ENCODE assay signal across 8 cellular contexts in genomic region chr14:33951183-33951840, GRCh38. TPM values are rescaled to one million over a fixed set of nuclear protein-coding genes. Genes with fewer than 3 reads are reported as not detected.
A peak's percentile ranks its signal among the peaks of the same experiment; 100 is the strongest.
DNase-seq lines count a peak whose midpoint lies in the region; ATAC-seq and TF ChIP-seq lines count a peak whose summit lies in the region.

No MANE protein-coding gene starts in this region.

- peaks cover 0 to 41% (median 13%) of the 10 kb centered on the region in 12 donors for H3K4me1 ChIP-seq in heart left ventricle
- H3K4me1 ChIP-seq in right lobe of liver = peaks cover 0 to 15% (median 4%) of the 10 kb centered on the region in 4 donors
- peaks cover 10 to 18% (median 16%) of the 10 kb centered on the region in 4 donors for H3K4me1 ChIP-seq in upper lobe of left lung

- DNase-seq in heart left ventricle (no peak), Right ventricle myocardium inferior (ENCODE audit: missing footprints) (no peak), right lobe of liver (no peak), upper lobe of left lung (no peak)
- no peak for DNase-seq in activated naive CD8-positive, alpha-beta T cell treated with anti-CD3 and anti-CD28 coated beads, Interleukin-2, amount 50 U/mL, for 24 hours
- DNase-seq in activated naive CD4-positive, alpha-beta T cell (lab: John Stamatoyannopoulos, UW) = no peak

- TF ChIP-seq EP300 in upper lobe of left lung (IDR thresholded peaks at IDR 0.05) = no peak

- ATAC-seq in heart left ventricle (no peak), Right ventricle myocardium inferior (no peak), right lobe of liver (no peak), upper lobe of left lung (ENCODE audit: low FRiP score in 2 of 2) (no peak), GM19395 (IDR thresholded peaks at IDR 0.05; ENCODE audit: unreplicated experiment) (no peak), GM19452 (IDR thresholded peaks at IDR 0.05; ENCODE audit: unreplicated experiment) (no peak)
- no peak for ATAC-seq in activated naive CD8-positive, alpha-beta T cell treated with anti-CD3 and anti-CD28 coated beads, Interleukin-2, amount 50 U/mL, for 24 hours

- H3K9me3 ChIP-seq in heart left ventricle (no peaks in the 10 kb centered on the region), right lobe of liver (no peaks in the 10 kb centered on the region), upper lobe of left lung (no peaks in the 10 kb centered on the region)

- H3K36me3 ChIP-seq in heart left ventricle = no peaks in the 10 kb centered on the region
- no peaks in the 10 kb centered on the region for H3K36me3 ChIP-seq in right lobe of liver
- no peaks in the 10 kb centered on the region for H3K36me3 ChIP-seq in upper lobe of left lung

- H3K4me3 ChIP-seq in heart left ventricle = peak overlapping the region in 10 of 12 donors; percentile 49 to 87 (median 73)
- peak overlapping the region in 2 of 3 donors; percentile 47 to 57 for H3K4me3 ChIP-seq in right lobe of liver
- peak overlapping the region in 3 of 4 donors; percentile 47 to 73 (median 71) for H3K4me3 ChIP-seq in upper lobe of left lung

- H3K27ac ChIP-seq in heart left ventricle (peak overlapping the region in 11 of 12 donors; percentile 26 to 91 (median 69)), right lobe of liver (no peak overlapping the region), upper lobe of left lung (no peak overlapping the region)

- H3K27ac Mint-ChIP-seq in activated naive CD8-positive, alpha-beta T cell treated with anti-CD3 and anti-CD28 coated beads, Interleukin-2, amount 50 U/mL, for 24 hours = no peak overlapping the region

- no peaks in the 10 kb centered on the region for H3K36me3 Mint-ChIP-seq in activated naive CD8-positive, alpha-beta T cell treated with anti-CD3 and anti-CD28 coated beads, Interleukin-2, amount 50 U/mL, for 24 hours (ENCODE audit: low read depth)

- H3K4me1 Mint-ChIP-seq in activated naive CD8-positive, alpha-beta T cell treated with anti-CD3 and anti-CD28 coated beads, Interleukin-2, amount 50 U/mL, for 24 hours = peaks cover 30% of the 10 kb centered on the region

- TF ChIP-seq CTCF in heart left ventricle (IDR thresholded peaks at IDR 0.05) (no peak), right lobe of liver (IDR thresholded peaks at IDR 0.05) (no peak), upper lobe of left lung (IDR thresholded peaks at IDR 0.05) (no peak)

- H3K27me3 ChIP-seq in heart left ventricle (peaks cover 0 to 23% (median 0%) of the 10 kb centered on the region in 9 donors), right lobe of liver (peaks cover 0 to 5% of the 10 kb centered on the region in 2 donors), upper lobe of left lung (peaks cover 0 to 8% (median 3%) of the 10 kb centered on the region in 4 donors)

- no peaks in the 10 kb centered on the region for H3K9me3 Mint-ChIP-seq in activated naive CD8-positive, alpha-beta T cell treated with anti-CD3 and anti-CD28 coated beads, Interleukin-2, amount 50 U/mL, for 24 hours

- H3K27me3 Mint-ChIP-seq in activated naive CD8-positive, alpha-beta T cell treated with anti-CD3 and anti-CD28 coated beads, Interleukin-2, amount 50 U/mL, for 24 hours = peaks cover 56% of the 10 kb centered on the region

- TF ChIP-seq POLR2A in heart left ventricle (IDR thresholded peaks at IDR 0.05) = no peak
- TF ChIP-seq POLR2A in right lobe of liver (IDR thresholded peaks at IDR 0.05) = no peak
- no peak for TF ChIP-seq POLR2A in upper lobe of left lung (IDR thresholded peaks at IDR 0.05)

- WGBS in heart left ventricle, 4 donors = 14 to 26% (median 15%) methylated on average over 7 to 11 of the region's 11 CpGs
- 16% methylated on average over 8 of the region's 11 CpGs for WGBS in right lobe of liver (ENCODE audit: insufficient coverage, low coverage, low lambda C conversion rate, missing lambda C conversion rate)
- WGBS in upper lobe of left lung, 2 donors = 13 to 15% methylated on average over 10 to 11 of the region's 11 CpGs

- intact Hi-C loops in heart left ventricle (cut with DNase I) (loop anchor here in 8 of 10 donors (1.0 to 10.0 kb wide), 13 partner anchors 81 to 281 kb away; no protein-coding TSS in a partner anchor), Right ventricle myocardium inferior (cut with DNase I) (loop anchor here (1.0 to 5.0 kb wide), 6 partner anchors 83 to 281 kb away; no protein-coding TSS in a partner anchor), right lobe of liver (cut with DNase I) (no loop called here)

- peak overlapping the region; percentile 81 for H3K4me3 Mint-ChIP-seq in activated naive CD8-positive, alpha-beta T cell treated with anti-CD3 and anti-CD28 coated beads, Interleukin-2, amount 50 U/mL, for 24 hours

RNA-seq across cellular contexts. Expression of gene EGLN3, which starts 0.4 kb away (rescaled TPM):
- total RNA-seq in heart left ventricle = 100 to 1,000 TPM in 6 of 9 donors, 10 to 100 TPM in 3; 46.5 to 221 (median 138) TPM
- 100 to 1,000 TPM in 1 of 2 donors, 10 to 100 TPM in 1; 69.8 to 308 TPM for polyA plus RNA-seq in heart left ventricle
- total RNA-seq in Right ventricle myocardium inferior = 136 TPM
- total RNA-seq in right lobe of liver = 10 to 100 TPM in 1 of 6 experiments, 1 to 10 TPM in 5; 1.9 to 25.4 (median 2.1) TPM
- 10 to 100 TPM in 3 of 6 donors, 1 to 10 TPM in 3; 2.9 to 12.6 (median 8.5) TPM for total RNA-seq in upper lobe of left lung

Comparison
In these comparisons a context has a peak if more than half of its experiments do, and no peak if none do; other contexts are left out.
1. H3K27ac ChIP-seq: peak in heart left ventricle (11 of 12); none in right lobe of liver (0 of 3) and upper lobe of left lung (0 of 4).
2. intact Hi-C loops: an anchor here in heart left ventricle (1.0 to 10.0 kb wide) and Right ventricle myocardium inferior (1.0 to 5.0 kb wide); none called in right lobe of liver.
3. Peak in every context shown above with its lines, with median percentiles within 50 percentile points of each other: H3K4me3 ChIP-seq.